ENCODE assay signal across 15 cellular contexts in the genomic region with DNA sequence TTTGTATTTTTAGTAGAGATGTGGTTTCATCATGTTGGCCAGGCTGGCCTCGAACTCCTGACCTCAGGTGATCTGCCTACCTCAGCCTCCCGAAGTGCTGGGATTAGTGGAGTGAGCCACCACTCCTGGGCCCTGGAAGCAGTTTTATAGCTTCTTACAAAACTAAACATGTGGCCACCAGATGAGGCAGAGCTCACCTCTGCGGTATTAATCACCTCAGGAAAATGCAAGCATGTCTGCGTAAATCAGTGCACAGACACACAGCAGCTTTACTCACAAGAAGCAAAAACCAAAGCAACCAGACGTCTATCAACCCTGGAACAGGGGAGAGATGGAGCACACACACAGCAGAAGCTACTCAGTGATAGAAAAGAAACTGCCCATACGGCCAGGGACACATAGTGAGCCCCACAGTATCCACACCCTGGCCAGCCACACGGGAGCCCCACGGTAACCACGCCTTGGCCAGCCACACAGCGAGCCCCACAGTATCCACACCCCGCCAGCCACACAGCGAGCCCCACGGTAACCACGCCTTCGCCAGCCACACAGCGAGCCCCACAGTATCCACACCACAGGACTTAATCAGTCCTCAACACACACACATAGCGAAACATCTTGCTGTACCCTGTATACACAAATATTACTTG. TPM values are rescaled to one million over a fixed set of nuclear protein-coding genes. Genes with fewer than 3 reads are reported as not detected.
A peak's percentile ranks its signal among the peaks of the same experiment; 100 is the strongest.
DNase-seq lines count a peak whose midpoint lies in the region; ATAC-seq and TF ChIP-seq lines count a peak whose summit lies in the region.
"Had no signal": no experiment of that assay in that cellular context is flagged by ENCODE, and none has a peak within 500 bp of the region (broad histone marks: within the 10 kb centered on the region; RNA-seq: fewer than 3 reads in every experiment).

No MANE protein-coding gene starts in this region.

- H3K4me3 Mint-ChIP-seq in stimulated activated naive CD8-positive, alpha-beta T cell treated with anti-CD3 and anti-CD28 coated beads, Interleukin-15, amount 100 ng/mL, for 72 hours = peak overlapping the region in 1 of 2 donors; percentile 72
- H3K4me3 Mint-ChIP-seq: naive B cell had no signal

- H3K4me3 ChIP-seq in fibroblast of villous mesenchyme (ENCODE audit: low read depth, low read length) = no peak overlapping the region
- H3K4me3 ChIP-seq: colonic mucosa had no signal

- peaks cover 38% of the 10 kb centered on the region for H3K4me1 Mint-ChIP-seq in stimulated activated naive CD8-positive, alpha-beta T cell treated with anti-CD3 and anti-CD28 coated beads, Interleukin-15, amount 100 ng/mL, for 72 hours

- peaks cover 16 to 27% of the 10 kb centered on the region in 2 donors for H3K9me3 Mint-ChIP-seq in stimulated activated naive CD8-positive, alpha-beta T cell treated with anti-CD3 and anti-CD28 coated beads, Interleukin-15, amount 100 ng/mL, for 72 hours

- intact Hi-C loops in Right ventricle myocardium superior (cut with DNase I) = no loop called here
- intact Hi-C loops in Right ventricle myocardium inferior (cut with DNase I) = no loop called here

- TF ChIP-seq CTCF in fibroblast of villous mesenchyme (IDR thresholded peaks at IDR 0.05; ENCODE audit: insufficient read depth, low read depth, low read length) (no peak), omental fat pad (IDR thresholded peaks at IDR 0.05) (no peak)

- ATAC-seq in Right ventricle myocardium superior (ENCODE audit: poor library complexity) = no peak
- ATAC-seq in Right ventricle myocardium inferior = no peak
- peak; percentile 83 for ATAC-seq in SK-N-SH treated with all-trans-retinoic acid at 6 μM for 48 hours
- no peak for ATAC-seq in stimulated activated naive CD8-positive, alpha-beta T cell treated with anti-CD3 and anti-CD28 coated beads, Interleukin-15, amount 100 ng/mL, for 72 hours
- ATAC-seq in omental fat pad (ENCODE audit: low FRiP score) = no peak
- ATAC-seq: HCT116 had no signal

- peak; percentile 12 for DNase-seq in Right ventricle myocardium superior
- no peak for DNase-seq in Right ventricle myocardium inferior (ENCODE audit: missing footprints)
- peak; percentile 83 for DNase-seq in fibroblast of villous mesenchyme (ENCODE audit: low read depth)
- DNase-seq in stimulated activated naive CD8-positive, alpha-beta T cell treated with anti-CD3 and anti-CD28 coated beads, Interleukin-15, amount 100 ng/mL, for 72 hours = no peak
- DNase-seq in stimulated activated CD4-positive, alpha-beta T cell treated with anti-CD3 and anti-CD28 coated beads, Interleukin-1b, Interleukin-23, amount 100 ng/mL, for 48 hours = no peak
- DNase-seq in omental fat pad (ENCODE audit: low spot score) = no peak
- DNase-seq in 8988T = no peak
- DNase-seq: colonic mucosa; islet precursor cell; KBM-7; naive B cell; NCI-H2029 treated with DMSO at 0.1 percent for 48 hours; stimulated activated CD4-positive, alpha-beta T cell treated with anti-CD3 and anti-CD28 coated beads, Interleukin-12 subunit alpha, Interleukin-12 subunit beta, amount 100 ng/mL, for 4 hours had no signal

- H3K27me3 Mint-ChIP-seq in stimulated activated naive CD8-positive, alpha-beta T cell treated with anti-CD3 and anti-CD28 coated beads, Interleukin-15, amount 100 ng/mL, for 72 hours = no peaks in the 10 kb centered on the region
- H3K27me3 Mint-ChIP-seq: naive B cell had no signal

- peak overlapping the region; percentile 93 to 95 for H3K27ac Mint-ChIP-seq in stimulated activated naive CD8-positive, alpha-beta T cell treated with anti-CD3 and anti-CD28 coated beads, Interleukin-15, amount 100 ng/mL, for 72 hours

TF ChIP-seq in SK-N-SH treated with all-trans-retinoic acid at 6 μM for 48 hours, 23 proteins besides CTCF, POLR2A, EP300 and RAD21:
- no peak for TF ChIP-seq ZC3H10 (CRISPR knock-in tag; IDR thresholded peaks at IDR 0.05)
- TF ChIP-seq BACH2 (CRISPR knock-in tag; IDR thresholded peaks at IDR 0.05; ENCODE audit: borderline replicate concordance) = no peak
- TF ChIP-seq ZFP30 (CRISPR knock-in tag; IDR thresholded peaks at IDR 0.05) = no peak

RNA-seq across cellular contexts. Expression of gene PPP2R3B, which starts 30.2 kb away (rescaled TPM):
- total RNA-seq in Right ventricle myocardium superior (154 TPM), Right ventricle myocardium inferior (164 TPM), fibroblast of villous mesenchyme (9.1 and 15.1 TPM in 2 replicates), omental fat pad (10 to 100 TPM in 1 of 4 donors, 1 to 10 TPM in 3; 4.5 to 12.0 (median 5.7) TPM)

RNA-seq across cellular contexts. Expression of gene GTPBP6, which starts 37.9 kb away (rescaled TPM):
- total RNA-seq in Right ventricle myocardium superior = 50.8 TPM
- total RNA-seq in Right ventricle myocardium inferior = 51.4 TPM
- 25.5 and 39.6 TPM in 2 replicates for total RNA-seq in fibroblast of villous mesenchyme
- total RNA-seq in omental fat pad = 10 to 100 TPM; 25.7 to 35.3 (median 34.0) TPM

Comparison
In these comparisons a context has a peak if more than half of its experiments do, and no peak if none do; other contexts are left out.
1. DNase-seq: peak in Right ventricle myocardium superior (single experiment) and fibroblast of villous mesenchyme (single experiment); none in Right ventricle myocardium inferior (single experiment), stimulated activated naive CD8-positive, alpha-beta T cell treated with anti-CD3 and anti-CD28 coated beads, Interleukin-15, amount 100 ng/mL, for 72 hours (0 of 2), stimulated activated CD4-positive, alpha-beta T cell treated with anti-CD3 and anti-CD28 coated beads, Interleukin-1b, Interleukin-23, amount 100 ng/mL, for 48 hours (single experiment), omental fat pad (single experiment) and 8988T (single experiment).